Comparison of ENCODE assay signal across 1 cellular context in the genomic region with DNA sequence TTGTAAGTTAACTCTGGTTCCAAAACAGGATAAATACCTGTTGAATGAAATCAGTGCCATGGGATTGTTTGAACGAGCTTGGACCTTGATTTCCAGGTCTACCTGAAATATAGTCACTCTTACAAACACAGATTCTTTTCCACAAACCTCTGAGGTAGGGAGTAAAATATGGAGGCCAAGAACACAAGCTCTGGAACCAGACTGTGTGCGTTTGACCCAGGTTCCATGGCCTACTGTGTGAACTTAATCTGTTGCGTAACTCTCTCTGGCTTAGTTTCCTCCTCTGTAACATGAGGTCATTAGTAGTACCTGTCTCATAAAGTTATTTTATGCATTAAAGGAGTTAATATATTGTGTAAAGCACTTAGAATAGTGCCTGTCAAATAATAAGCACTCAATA.
TF ChIP-seq lines count a peak whose summit lies in the region.

No MANE protein-coding gene starts in this region.

TF ChIP-seq in HepG2, 621 proteins besides CTCF, POLR2A, EP300 and RAD21:
- TF ChIP-seq, protein P1, sequence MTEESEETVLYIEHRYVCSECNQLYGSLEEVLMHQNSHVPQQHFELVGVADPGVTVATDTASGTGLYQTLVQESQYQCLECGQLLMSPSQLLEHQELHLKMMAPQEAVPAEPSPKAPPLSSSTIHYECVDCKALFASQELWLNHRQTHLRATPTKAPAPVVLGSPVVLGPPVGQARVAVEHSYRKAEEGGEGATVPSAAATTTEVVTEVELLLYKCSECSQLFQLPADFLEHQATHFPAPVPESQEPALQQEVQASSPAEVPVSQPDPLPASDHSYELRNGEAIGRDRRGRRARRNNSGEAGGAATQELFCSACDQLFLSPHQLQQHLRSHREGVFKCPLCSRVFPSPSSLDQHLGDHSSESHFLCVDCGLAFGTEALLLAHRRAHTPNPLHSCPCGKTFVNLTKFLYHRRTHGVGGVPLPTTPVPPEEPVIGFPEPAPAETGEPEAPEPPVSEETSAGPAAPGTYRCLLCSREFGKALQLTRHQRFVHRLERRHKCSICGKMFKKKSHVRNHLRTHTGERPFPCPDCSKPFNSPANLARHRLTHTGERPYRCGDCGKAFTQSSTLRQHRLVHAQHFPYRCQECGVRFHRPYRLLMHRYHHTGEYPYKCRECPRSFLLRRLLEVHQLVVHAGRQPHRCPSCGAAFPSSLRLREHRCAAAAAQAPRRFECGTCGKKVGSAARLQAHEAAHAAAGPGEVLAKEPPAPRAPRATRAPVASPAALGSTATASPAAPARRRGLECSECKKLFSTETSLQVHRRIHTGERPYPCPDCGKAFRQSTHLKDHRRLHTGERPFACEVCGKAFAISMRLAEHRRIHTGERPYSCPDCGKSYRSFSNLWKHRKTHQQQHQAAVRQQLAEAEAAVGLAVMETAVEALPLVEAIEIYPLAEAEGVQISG (CRISPR knock-in tag; IDR thresholded peaks at IDR 0.05) = no peak
- 0 out of 2 replicates have a peak, but pooled peaks have one; percentile 13 for TF ChIP-seq CEBPG (CRISPR knock-in tag; IDR thresholded peaks at IDR 0.05)
- TF ChIP-seq CEBPB (IDR thresholded peaks at IDR 0.05; ENCODE audit: borderline replicate concordance, low read depth, low read length) = peak; percentile 71; the same call in 1 of the 2 replicates
